ENCODE assay signal across 1 cellular context in genomic region chr1:156528231-156528630, GRCh38.
TF ChIP-seq lines count a peak whose summit lies in the region.

No MANE protein-coding gene starts in this region.

TF ChIP-seq in IMR-90, 13 proteins besides CTCF, POLR2A, EP300 and RAD21:
- TF ChIP-seq RFX5 (IDR thresholded peaks at IDR 0.05; ENCODE audit: low read depth, low read length) (no peak), SMC3 (IDR thresholded peaks at IDR 0.05; ENCODE audit: low read depth, low read length) (no peak), FOS (IDR thresholded peaks at IDR 0.05; ENCODE audit: low read depth, low read length) (no peak), RCOR1 (IDR thresholded peaks at IDR 0.05; ENCODE audit: insufficient replicate concordance, low read length) (no peak), MAFK (IDR thresholded peaks at IDR 0.05; ENCODE audit: low read depth, low read length) (no peak), MXI1 (IDR thresholded peaks at IDR 0.05; ENCODE audit: borderline replicate concordance, low read depth, low read length) (no peak), USF2 (IDR thresholded peaks at IDR 0.05; ENCODE audit: low read depth, low read length) (no peak), CHD1 (IDR thresholded peaks at IDR 0.05; ENCODE audit: low read depth, low read length) (no peak), CEBPB (IDR thresholded peaks at IDR 0.05; ENCODE audit: low read depth, low read length) (no peak), ELK1 (IDR thresholded peaks at IDR 0.05; ENCODE audit: borderline replicate concordance, low read depth, low read length) (no peak)
TF ChIP-seq in IMR-90: peak in this region for 0.
